ENCODE assay signal across 2 cellular contexts in genomic region chr14:76537912-76538647, GRCh38.
TF ChIP-seq lines count a peak whose summit lies in the region.

No MANE protein-coding gene starts in this region.

TF ChIP-seq in SK-N-SH, 30 proteins besides CTCF, POLR2A, EP300 and RAD21 (continued from another document):
- peak; percentile 39 for TF ChIP-seq GATA2 (CRISPR knock-in tag; IDR thresholded peaks at IDR 0.05)
- no peak for TF ChIP-seq NRF1 (IDR thresholded peaks at IDR 0.05; ENCODE audit: low read depth, low read length)
- no peak for TF ChIP-seq FOXM1 (IDR thresholded peaks at IDR 0.05; ENCODE audit: low read depth)
- peak; percentile 21; the same call in 1 of the 2 replicates for TF ChIP-seq TCF12 (IDR thresholded peaks at IDR 0.05)
- TF ChIP-seq FOSL2 (IDR thresholded peaks at IDR 0.05; ENCODE audit: borderline replicate concordance, low read depth), result no peak
- no peak for TF ChIP-seq NFIC (IDR thresholded peaks at IDR 0.05; ENCODE audit: borderline replicate concordance)
- no peak for TF ChIP-seq TEAD4 (IDR thresholded peaks at IDR 0.05; ENCODE audit: borderline replicate concordance, insufficient read depth)

TF ChIP-seq in SK-N-SH treated with all-trans-retinoic acid at 6 μM for 48 hours, 23 proteins besides CTCF, POLR2A, EP300 and RAD21 (continued from another document):
- no peak for TF ChIP-seq CSRNP3 (CRISPR knock-in tag; IDR thresholded peaks at IDR 0.05)
- no peak for TF ChIP-seq ZNF70 (CRISPR knock-in tag; IDR thresholded peaks at IDR 0.05)
- TF ChIP-seq PPARA (CRISPR knock-in tag; IDR thresholded peaks at IDR 0.05; ENCODE audit: borderline replicate concordance), result no peak
- TF ChIP-seq TSHZ2 (CRISPR knock-in tag; IDR thresholded peaks at IDR 0.05), result no peak
- no peak for TF ChIP-seq ZNF565 (CRISPR knock-in tag; conservative IDR thresholded peaks at IDR 0.05; ENCODE audit: low read depth)
- TF ChIP-seq OSR1 (CRISPR knock-in tag; IDR thresholded peaks at IDR 0.05), result no peak
- no peak for TF ChIP-seq ZNF8 (CRISPR knock-in tag; IDR thresholded peaks at IDR 0.05)
